In the genomic region with DNA sequence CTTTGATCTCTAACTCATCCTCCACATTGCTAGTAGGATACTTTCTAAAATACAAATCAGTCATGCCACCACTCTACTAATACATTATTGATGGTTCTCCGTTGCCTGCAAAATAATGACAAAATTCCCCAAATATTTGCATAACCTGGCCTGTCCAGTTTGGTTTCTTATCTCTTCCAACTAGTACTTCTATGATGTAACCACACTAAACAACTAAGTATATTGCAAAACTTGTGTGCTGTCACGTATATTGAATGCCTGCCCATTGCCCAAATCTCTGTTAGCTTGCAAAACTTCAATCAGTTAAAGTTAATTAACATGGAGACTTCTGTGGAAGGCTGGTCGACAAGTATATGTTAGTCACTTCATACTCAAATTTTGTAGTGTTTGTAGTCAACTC, we compare ENCODE assay signal across 29 cellular contexts. TPM values are rescaled to one million over a fixed set of nuclear protein-coding genes. Genes with fewer than 3 reads are reported as not detected.
"Had no signal": no experiment of that assay in that cellular context is flagged by ENCODE, and none has a peak within 500 bp of the region (broad histone marks: within the 10 kb centered on the region; RNA-seq: fewer than 3 reads in every experiment).

No MANE protein-coding gene starts in this region.

- ATAC-seq: activated CD8-positive, alpha-beta T cell treated with anti-CD3 and anti-CD28 coated beads for 36 hours; activated T-cell treated with anti-CD3 and anti-CD28 coated beads, Interleukin-2, amount 50 U/mL, for 72 hours; activated T-helper 17 cell treated with anti-CD3 and anti-CD28 coated beads, Interleukin-2, amount 50 U/mL, for 72 hours; PC-3; Right ventricle myocardium inferior had no signal

- DNase-seq: activated CD4-positive, alpha-beta T cell treated with anti-CD3 and anti-CD28 coated beads, Interleukin-2, amount 10 ng/mL, durations not matched to agents 24 days and 14 days; activated CD4-positive, alpha-beta T cell treated with anti-CD3 and anti-CD28 coated beads, Interleukin-2, amount 50 U/mL, for 4 hours; activated CD8-positive, alpha-beta T cell treated with anti-CD3 and anti-CD28 coated beads for 36 hours; activated effector memory CD4-positive, alpha-beta T cell treated with anti-CD3 and anti-CD28 coated beads, Interleukin-2, amount 50 U/mL, for 16 hours; activated naive CD4-positive, alpha-beta T cell; activated naive CD4-positive, alpha-beta T cell treated with anti-CD3 and anti-CD28 coated beads, Interleukin-2, amount 50 U/mL, for 16 hours; activated naive CD8-positive, alpha-beta T cell treated with anti-CD3 and anti-CD28 coated beads for 36 hours; activated T-cell treated with anti-CD3 and anti-CD28 coated beads, Interleukin-2, amount 50 U/mL, for 1 hour; activated T-cell treated with anti-CD3 and anti-CD28 coated beads, Interleukin-2, amount 50 U/mL, for 72 hours; amygdala; caudate nucleus; MM.1S; NCI-H1048; NCI-H1436 treated with DMSO at 0.1 percent for 48 hours; NCI-H1694 treated with DMSO at 0.1 percent for 48 hours; NCI-H2029; NCI-H345; NCI-H524 treated with DMSO at 0.1 percent for 48 hours; PC-3; Peyer's patch had no signal

- H3K9me3 ChIP-seq: ascending aorta, Peyer's patch had no signal

- H3K27ac ChIP-seq: ascending aorta, KMS-11, Peyer's patch, RWPE1 had no signal

- H3K27me3 ChIP-seq: ascending aorta, Peyer's patch had no signal

- H3K4me3 ChIP-seq: ascending aorta, Peyer's patch had no signal

- H3K36me3 ChIP-seq: ascending aorta, Peyer's patch had no signal

- H3K4me1 ChIP-seq: ascending aorta, Peyer's patch had no signal

RNA-seq across cellular contexts. Expression of a gene that starts 6.5 kb away (rescaled TPM):
- total RNA-seq: activated CD4-positive, alpha-beta T cell treated with anti-CD3 and anti-CD28 coated beads, Interleukin-2, amount 10 ng/mL, durations not matched to agents 24 days and 14 days; activated CD8-positive, alpha-beta memory T cell treated with anti-CD3 and anti-CD28 coated beads for 36 hours; activated CD8-positive, alpha-beta T cell treated with anti-CD3 and anti-CD28 coated beads for 36 hours; activated naive CD8-positive, alpha-beta T cell treated with anti-CD3 and anti-CD28 coated beads for 36 hours; activated T-cell treated with anti-CD3 and anti-CD28 coated beads, Interleukin-2, amount 50 U/mL, for 72 hours; activated T-helper 17 cell treated with anti-CD3 and anti-CD28 coated beads, Interleukin-2, amount 50 U/mL, for 72 hours; ascending aorta; LHCN-M2; NCI-H460; PC-3; Peyer's patch; Right ventricle myocardium inferior; T-helper 1 cell treated with Interleukin-12 subunit alpha and Interleukin-12 subunit beta and Interleukin-4 antibody, amounts not matched to agents 30 ng/mL and 1 ng/mL, for 36 hours had no signal

RNA-seq across cellular contexts. Expression of a gene that starts 30.1 kb away (rescaled TPM):
- total RNA-seq: activated CD4-positive, alpha-beta T cell treated with anti-CD3 and anti-CD28 coated beads, Interleukin-2, amount 10 ng/mL, durations not matched to agents 24 days and 14 days; activated CD8-positive, alpha-beta memory T cell treated with anti-CD3 and anti-CD28 coated beads for 36 hours; activated CD8-positive, alpha-beta T cell treated with anti-CD3 and anti-CD28 coated beads for 36 hours; activated naive CD8-positive, alpha-beta T cell treated with anti-CD3 and anti-CD28 coated beads for 36 hours; activated T-cell treated with anti-CD3 and anti-CD28 coated beads, Interleukin-2, amount 50 U/mL, for 72 hours; activated T-helper 17 cell treated with anti-CD3 and anti-CD28 coated beads, Interleukin-2, amount 50 U/mL, for 72 hours; ascending aorta; LHCN-M2; NCI-H460; PC-3; Peyer's patch; Right ventricle myocardium inferior; T-helper 1 cell treated with Interleukin-12 subunit alpha and Interleukin-12 subunit beta and Interleukin-4 antibody, amounts not matched to agents 30 ng/mL and 1 ng/mL, for 36 hours had no signal

RNA-seq across cellular contexts. Expression of a gene that starts 45.4 kb away (rescaled TPM):
- total RNA-seq: activated CD4-positive, alpha-beta T cell treated with anti-CD3 and anti-CD28 coated beads, Interleukin-2, amount 10 ng/mL, durations not matched to agents 24 days and 14 days; activated CD8-positive, alpha-beta memory T cell treated with anti-CD3 and anti-CD28 coated beads for 36 hours; activated CD8-positive, alpha-beta T cell treated with anti-CD3 and anti-CD28 coated beads for 36 hours; activated naive CD8-positive, alpha-beta T cell treated with anti-CD3 and anti-CD28 coated beads for 36 hours; activated T-cell treated with anti-CD3 and anti-CD28 coated beads, Interleukin-2, amount 50 U/mL, for 72 hours; activated T-helper 17 cell treated with anti-CD3 and anti-CD28 coated beads, Interleukin-2, amount 50 U/mL, for 72 hours; ascending aorta; LHCN-M2; NCI-H460; PC-3; Peyer's patch; Right ventricle myocardium inferior; T-helper 1 cell treated with Interleukin-12 subunit alpha and Interleukin-12 subunit beta and Interleukin-4 antibody, amounts not matched to agents 30 ng/mL and 1 ng/mL, for 36 hours had no signal
